8 cellular contexts compared by ENCODE assay signal in genomic region chr21:37006521-37007291, GRCh38. TPM values are rescaled to one million over a fixed set of nuclear protein-coding genes. Genes with fewer than 3 reads are reported as not detected.
A peak's percentile ranks its signal among the peaks of the same experiment; 100 is the strongest.
DNase-seq lines count a peak whose midpoint lies in the region; ATAC-seq and TF ChIP-seq lines count a peak whose summit lies in the region.

RIPPLY3 (plus strand) TSS chr21:37006702; CDS start chr21:37006773, 71 bp downstream.

- H3K36me3 ChIP-seq in MG63: no peaks in the 10 kb centered on the region

- H3K4me3 Mint-ChIP-seq in activated naive CD4-positive, alpha-beta T cell treated with anti-CD3 and anti-CD28 coated beads, Interleukin-2, amount 50 U/mL, for 24 hours: peak within 1 kb of the TSS; percentile 75

- no peak for TF ChIP-seq CTCF in omental fat pad (IDR thresholded peaks at IDR 0.05)

- no peaks in the 10 kb centered on the region for H3K27me3 ChIP-seq in MG63

- ATAC-seq in GM21619 (IDR thresholded peaks at IDR 0.05; ENCODE audit: unreplicated experiment) (no peak), omental fat pad (ENCODE audit: low FRiP score) (no peak)

- peaks cover 17% of the 10 kb centered on the region for H3K4me1 Mint-ChIP-seq in activated naive CD4-positive, alpha-beta T cell treated with anti-CD3 and anti-CD28 coated beads, Interleukin-2, amount 50 U/mL, for 24 hours

- no peaks in the 10 kb centered on the region for H3K9me3 ChIP-seq in MG63

- DNase-seq in D341Med (ENCODE audit: low spot score): peak; percentile 40
- DNase-seq in MG63: peak; percentile 30
- DNase-seq in iPS-NIHi11 (ENCODE audit: low spot score): peak; percentile 63
- peak; percentile 32 for DNase-seq in stimulated activated CD8-positive, alpha-beta memory T cell treated with anti-CD3 and anti-CD28 coated beads, Interleukin-4, amount 100 ng/mL, for 48 hours
- no peak for DNase-seq in OCI-M2 (lab: John Stamatoyannopoulos, UW; ENCODE audit: unreplicated experiment)
- DNase-seq in omental fat pad (ENCODE audit: low spot score): no peak

- H3K27ac Mint-ChIP-seq in activated naive CD4-positive, alpha-beta T cell treated with anti-CD3 and anti-CD28 coated beads, Interleukin-2, amount 50 U/mL, for 24 hours: no peak within 1 kb of the TSS

- peaks cover 22% of the 10 kb centered on the region for H3K27me3 Mint-ChIP-seq in activated naive CD4-positive, alpha-beta T cell treated with anti-CD3 and anti-CD28 coated beads, Interleukin-2, amount 50 U/mL, for 24 hours

- no peaks in the 10 kb centered on the region for H3K36me3 Mint-ChIP-seq in activated naive CD4-positive, alpha-beta T cell treated with anti-CD3 and anti-CD28 coated beads, Interleukin-2, amount 50 U/mL, for 24 hours

- peak within 1 kb of the TSS; percentile 20 for H3K4me3 ChIP-seq in MG63

- H3K9me3 Mint-ChIP-seq in activated naive CD4-positive, alpha-beta T cell treated with anti-CD3 and anti-CD28 coated beads, Interleukin-2, amount 50 U/mL, for 24 hours: no peaks in the 10 kb centered on the region

RNA-seq across cellular contexts. Expression of gene RIPPLY3, which starts in this region (rescaled TPM):
- total RNA-seq in MG63 (2014; rRNA removed; shearing (Covaris generic); ENCODE audit: low replicate concordance): 0.16 TPM in 1 of 2 replicates, not detected in the other
- total RNA-seq in omental fat pad: not detected

Comparison
In these comparisons a context has a peak if more than half of its experiments do, and no peak if none do; other contexts are left out.
1. Peak in DNase-seq and H3K4me3 ChIP-seq in MG63; RNA of the gene not detected or under 1 TPM.
2. DNase-seq: peak in D341Med (single experiment), iPS-NIHi11 (single experiment) and stimulated activated CD8-positive, alpha-beta memory T cell treated with anti-CD3 and anti-CD28 coated beads, Interleukin-4, amount 100 ng/mL, for 48 hours (single experiment); none in OCI-M2 (single experiment) and omental fat pad (single experiment).